Comparison of ENCODE assay signal across 1 cellular context in the genomic region with DNA sequence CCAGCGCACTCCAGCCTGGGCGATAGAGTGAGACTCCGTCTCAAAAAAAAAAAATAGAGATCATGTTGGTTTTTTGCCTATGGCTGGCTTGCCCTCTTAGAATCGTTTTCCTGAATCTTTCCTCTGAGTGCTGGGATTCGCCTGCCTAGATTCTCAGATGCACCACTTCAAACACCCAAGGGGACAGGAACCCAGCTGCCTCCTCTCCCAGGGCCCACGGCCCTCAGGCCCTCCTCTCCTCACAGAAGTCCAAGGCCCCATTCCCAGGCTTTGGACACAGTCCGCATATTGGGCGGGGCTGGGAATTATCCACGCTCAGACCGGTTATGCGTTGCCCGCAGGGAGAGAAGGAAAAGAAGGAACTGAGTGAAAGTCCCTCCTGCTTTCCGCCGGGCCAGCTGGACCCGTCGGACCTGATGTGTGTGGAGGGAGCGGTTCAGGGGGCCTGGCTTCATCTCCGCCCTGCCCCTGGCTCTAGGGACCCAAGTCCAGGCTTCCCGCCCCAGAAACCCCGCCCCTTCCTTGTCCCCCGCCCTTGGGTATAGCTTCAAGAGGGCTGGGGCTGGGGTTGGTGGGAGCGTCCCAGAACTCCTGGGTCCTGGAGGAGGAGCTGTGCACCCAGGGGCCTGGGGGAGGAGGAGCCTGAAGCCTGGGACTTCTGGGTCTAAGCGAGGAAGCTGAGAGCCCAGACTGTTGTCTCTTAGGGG.
TF ChIP-seq lines count a peak whose summit lies in the region.

No MANE protein-coding gene starts in this region.

TF ChIP-seq in HepG2, 621 proteins besides CTCF, POLR2A, EP300 and RAD21 (continued from another document and continues in another):
- TF ChIP-seq, protein P1, sequence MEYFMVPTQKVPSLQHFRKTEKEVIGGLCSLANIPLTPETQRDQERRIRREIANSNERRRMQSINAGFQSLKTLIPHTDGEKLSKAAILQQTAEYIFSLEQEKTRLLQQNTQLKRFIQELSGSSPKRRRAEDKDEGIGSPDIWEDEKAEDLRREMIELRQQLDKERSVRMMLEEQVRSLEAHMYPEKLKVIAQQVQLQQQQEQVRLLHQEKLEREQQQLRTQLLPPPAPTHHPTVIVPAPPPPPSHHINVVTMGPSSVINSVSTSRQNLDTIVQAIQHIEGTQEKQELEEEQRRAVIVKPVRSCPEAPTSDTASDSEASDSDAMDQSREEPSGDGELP (IDR thresholded peaks at IDR 0.05; ENCODE audit: borderline replicate concordance, low read depth), result peak; percentile 77
- TF ChIP-seq KLF9 (CRISPR knock-in tag; IDR thresholded peaks at IDR 0.05; ENCODE audit: low read depth), result no peak
- TF ChIP-seq TBX2 (CRISPR knock-in tag; IDR thresholded peaks at IDR 0.05; ENCODE audit: borderline replicate concordance), result peak; percentile 50
- TF ChIP-seq ZNF33A (CRISPR knock-in tag; IDR thresholded peaks at IDR 0.05; ENCODE audit: borderline replicate concordance), result no peak
- no peak for TF ChIP-seq SUZ12 (IDR thresholded peaks at IDR 0.05; ENCODE audit: low read depth, low read length)
- 0 out of 2 replicates have a peak, but pooled peaks have one; percentile 30 for TF ChIP-seq ZNF451 (CRISPR knock-in tag; IDR thresholded peaks at IDR 0.05)
- no peak for TF ChIP-seq ZKSCAN5 (CRISPR knock-in tag; IDR thresholded peaks at IDR 0.05)
- TF ChIP-seq BRCA1 (CRISPR knock-in tag; IDR thresholded peaks at IDR 0.05), result no peak
- no peak for TF ChIP-seq SYNCRIP (IDR thresholded peaks at IDR 0.05; ENCODE audit: insufficient read depth, low read depth, low read length)
- TF ChIP-seq NONO (IDR thresholded peaks at IDR 0.05), result no peak
- 0 out of 2 replicates have a peak, but pooled peaks have one; percentile 33 for TF ChIP-seq NONO (CRISPR knock-in tag; conservative IDR thresholded peaks at IDR 0.05)
- peak; percentile 67; the same call in 1 of the 2 replicates for TF ChIP-seq ZMAT3 (CRISPR knock-in tag; conservative IDR thresholded peaks at IDR 0.05)
- no peak for TF ChIP-seq ZNF44 (CRISPR knock-in tag; IDR thresholded peaks at IDR 0.05)
- TF ChIP-seq PAX8 (CRISPR knock-in tag; IDR thresholded peaks at IDR 0.05; ENCODE audit: borderline replicate concordance), result no peak
- TF ChIP-seq WIZ (CRISPR knock-in tag; IDR thresholded peaks at IDR 0.05), result no peak
- TF ChIP-seq ZBTB20 (CRISPR knock-in tag; IDR thresholded peaks at IDR 0.05; ENCODE audit: borderline replicate concordance, low read depth), result peak; percentile 47; the same call in 1 of the 2 replicates
- no peak for TF ChIP-seq ARNTL (CRISPR knock-in tag; IDR thresholded peaks at IDR 0.05)
- TF ChIP-seq NAIF1 (CRISPR knock-in tag; IDR thresholded peaks at IDR 0.05; ENCODE audit: borderline replicate concordance), result no peak
- TF ChIP-seq ZNF138 (CRISPR knock-in tag; IDR thresholded peaks at IDR 0.05; ENCODE audit: low read depth), result 0 out of 2 replicates have a peak, but pooled peaks have one; percentile 51
- 0 out of 2 replicates have a peak, but pooled peaks have one; percentile 62 for TF ChIP-seq SNAI1 (CRISPR knock-in tag; IDR thresholded peaks at IDR 0.05; ENCODE audit: borderline replicate concordance)
- no peak for TF ChIP-seq RXRB (CRISPR knock-in tag; IDR thresholded peaks at IDR 0.05; ENCODE audit: borderline replicate concordance)
- TF ChIP-seq, protein P2, sequence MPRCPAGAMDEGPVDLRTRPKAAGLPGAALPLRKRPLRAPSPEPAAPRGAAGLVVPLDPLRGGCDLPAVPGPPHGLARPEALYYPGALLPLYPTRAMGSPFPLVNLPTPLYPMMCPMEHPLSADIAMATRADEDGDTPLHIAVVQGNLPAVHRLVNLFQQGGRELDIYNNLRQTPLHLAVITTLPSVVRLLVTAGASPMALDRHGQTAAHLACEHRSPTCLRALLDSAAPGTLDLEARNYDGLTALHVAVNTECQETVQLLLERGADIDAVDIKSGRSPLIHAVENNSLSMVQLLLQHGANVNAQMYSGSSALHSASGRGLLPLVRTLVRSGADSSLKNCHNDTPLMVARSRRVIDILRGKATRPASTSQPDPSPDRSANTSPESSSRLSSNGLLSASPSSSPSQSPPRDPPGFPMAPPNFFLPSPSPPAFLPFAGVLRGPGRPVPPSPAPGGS (CRISPR knock-in tag; IDR thresholded peaks at IDR 0.05), result no peak
- TF ChIP-seq ZBTB7A (CRISPR knock-in tag; IDR thresholded peaks at IDR 0.05), result no peak
- TF ChIP-seq, protein P3, sequence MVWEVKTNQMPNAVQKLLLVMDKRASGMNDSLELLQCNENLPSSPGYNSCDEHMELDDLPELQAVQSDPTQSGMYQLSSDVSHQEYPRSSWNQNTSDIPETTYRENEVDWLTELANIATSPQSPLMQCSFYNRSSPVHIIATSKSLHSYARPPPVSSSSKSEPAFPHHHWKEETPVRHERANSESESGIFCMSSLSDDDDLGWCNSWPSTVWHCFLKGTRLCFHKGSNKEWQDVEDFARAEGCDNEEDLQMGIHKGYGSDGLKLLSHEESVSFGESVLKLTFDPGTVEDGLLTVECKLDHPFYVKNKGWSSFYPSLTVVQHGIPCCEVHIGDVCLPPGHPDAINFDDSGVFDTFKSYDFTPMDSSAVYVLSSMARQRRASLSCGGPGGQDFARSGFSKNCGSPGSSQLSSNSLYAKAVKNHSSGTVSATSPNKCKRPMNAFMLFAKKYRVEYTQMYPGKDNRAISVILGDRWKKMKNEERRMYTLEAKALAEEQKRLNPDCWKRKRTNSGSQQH (CRISPR knock-in tag; IDR thresholded peaks at IDR 0.05; ENCODE audit: low read depth), result no peak
- no peak for TF ChIP-seq HMGA1 (CRISPR knock-in tag; conservative IDR thresholded peaks at IDR 0.05)
- TF ChIP-seq GABPB1 (CRISPR knock-in tag; IDR thresholded peaks at IDR 0.05), result peak; percentile 59
- TF ChIP-seq TAF1 (CRISPR knock-in tag; IDR thresholded peaks at IDR 0.05), result no peak; the same call in 1 of the 2 replicates
- TF ChIP-seq, protein P4, sequence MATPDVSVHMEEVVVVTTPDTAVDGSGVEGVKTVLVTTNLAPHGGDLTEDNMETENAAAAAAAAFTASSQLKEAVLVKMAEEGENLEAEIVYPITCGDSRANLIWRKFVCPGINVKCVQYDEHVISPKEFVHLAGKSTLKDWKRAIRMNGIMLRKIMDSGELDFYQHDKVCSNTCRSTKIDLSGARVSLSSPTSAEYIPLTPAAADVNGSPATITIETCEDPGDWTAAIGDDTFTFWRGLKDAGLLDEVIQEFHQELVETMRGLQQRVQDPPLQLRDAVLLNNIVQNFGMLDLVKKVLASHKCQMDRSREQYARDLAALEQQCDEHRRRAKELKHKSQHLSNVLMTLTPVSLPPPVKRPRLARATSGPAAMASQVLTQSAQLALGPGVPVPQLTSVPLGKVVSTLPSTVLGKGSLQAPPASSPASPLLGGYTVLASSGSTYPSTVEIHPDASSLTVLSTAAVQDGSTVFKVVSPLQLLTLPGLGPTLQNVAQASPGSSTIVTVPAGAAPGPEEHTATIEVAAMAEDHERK (CRISPR knock-in tag; IDR thresholded peaks at IDR 0.05; ENCODE audit: low read depth), result no peak
- TF ChIP-seq CHD4 (IDR thresholded peaks at IDR 0.05; ENCODE audit: borderline replicate concordance, low read length), result no peak
- TF ChIP-seq ZNF124 (CRISPR knock-in tag; IDR thresholded peaks at IDR 0.05), result no peak
- TF ChIP-seq, protein P5, sequence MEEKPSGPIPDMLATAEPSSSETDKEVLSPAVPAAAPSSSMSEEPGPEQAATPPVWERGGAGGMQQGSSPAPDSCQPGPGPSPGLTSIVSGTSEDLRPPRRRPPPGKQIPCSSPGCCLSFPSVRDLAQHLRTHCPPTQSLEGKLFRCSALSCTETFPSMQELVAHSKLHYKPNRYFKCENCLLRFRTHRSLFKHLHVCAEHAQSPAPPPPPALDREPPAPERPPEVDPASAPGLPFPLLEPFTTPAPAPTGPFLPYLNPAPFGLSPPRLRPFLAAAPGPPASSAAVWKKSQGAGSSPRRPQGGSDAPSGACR (CRISPR knock-in tag; IDR thresholded peaks at IDR 0.05), result no peak
- TF ChIP-seq, protein P6, sequence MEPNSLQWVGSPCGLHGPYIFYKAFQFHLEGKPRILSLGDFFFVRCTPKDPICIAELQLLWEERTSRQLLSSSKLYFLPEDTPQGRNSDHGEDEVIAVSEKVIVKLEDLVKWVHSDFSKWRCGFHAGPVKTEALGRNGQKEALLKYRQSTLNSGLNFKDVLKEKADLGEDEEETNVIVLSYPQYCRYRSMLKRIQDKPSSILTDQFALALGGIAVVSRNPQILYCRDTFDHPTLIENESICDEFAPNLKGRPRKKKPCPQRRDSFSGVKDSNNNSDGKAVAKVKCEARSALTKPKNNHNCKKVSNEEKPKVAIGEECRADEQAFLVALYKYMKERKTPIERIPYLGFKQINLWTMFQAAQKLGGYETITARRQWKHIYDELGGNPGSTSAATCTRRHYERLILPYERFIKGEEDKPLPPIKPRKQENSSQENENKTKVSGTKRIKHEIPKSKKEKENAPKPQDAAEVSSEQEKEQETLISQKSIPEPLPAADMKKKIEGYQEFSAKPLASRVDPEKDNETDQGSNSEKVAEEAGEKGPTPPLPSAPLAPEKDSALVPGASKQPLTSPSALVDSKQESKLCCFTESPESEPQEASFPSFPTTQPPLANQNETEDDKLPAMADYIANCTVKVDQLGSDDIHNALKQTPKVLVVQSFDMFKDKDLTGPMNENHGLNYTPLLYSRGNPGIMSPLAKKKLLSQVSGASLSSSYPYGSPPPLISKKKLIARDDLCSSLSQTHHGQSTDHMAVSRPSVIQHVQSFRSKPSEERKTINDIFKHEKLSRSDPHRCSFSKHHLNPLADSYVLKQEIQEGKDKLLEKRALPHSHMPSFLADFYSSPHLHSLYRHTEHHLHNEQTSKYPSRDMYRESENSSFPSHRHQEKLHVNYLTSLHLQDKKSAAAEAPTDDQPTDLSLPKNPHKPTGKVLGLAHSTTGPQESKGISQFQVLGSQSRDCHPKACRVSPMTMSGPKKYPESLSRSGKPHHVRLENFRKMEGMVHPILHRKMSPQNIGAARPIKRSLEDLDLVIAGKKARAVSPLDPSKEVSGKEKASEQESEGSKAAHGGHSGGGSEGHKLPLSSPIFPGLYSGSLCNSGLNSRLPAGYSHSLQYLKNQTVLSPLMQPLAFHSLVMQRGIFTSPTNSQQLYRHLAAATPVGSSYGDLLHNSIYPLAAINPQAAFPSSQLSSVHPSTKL (CRISPR knock-in tag; IDR thresholded peaks at IDR 0.05), result no peak
- no peak for TF ChIP-seq ZNF629 (CRISPR knock-in tag; conservative IDR thresholded peaks at IDR 0.05)
- TF ChIP-seq, protein P7, sequence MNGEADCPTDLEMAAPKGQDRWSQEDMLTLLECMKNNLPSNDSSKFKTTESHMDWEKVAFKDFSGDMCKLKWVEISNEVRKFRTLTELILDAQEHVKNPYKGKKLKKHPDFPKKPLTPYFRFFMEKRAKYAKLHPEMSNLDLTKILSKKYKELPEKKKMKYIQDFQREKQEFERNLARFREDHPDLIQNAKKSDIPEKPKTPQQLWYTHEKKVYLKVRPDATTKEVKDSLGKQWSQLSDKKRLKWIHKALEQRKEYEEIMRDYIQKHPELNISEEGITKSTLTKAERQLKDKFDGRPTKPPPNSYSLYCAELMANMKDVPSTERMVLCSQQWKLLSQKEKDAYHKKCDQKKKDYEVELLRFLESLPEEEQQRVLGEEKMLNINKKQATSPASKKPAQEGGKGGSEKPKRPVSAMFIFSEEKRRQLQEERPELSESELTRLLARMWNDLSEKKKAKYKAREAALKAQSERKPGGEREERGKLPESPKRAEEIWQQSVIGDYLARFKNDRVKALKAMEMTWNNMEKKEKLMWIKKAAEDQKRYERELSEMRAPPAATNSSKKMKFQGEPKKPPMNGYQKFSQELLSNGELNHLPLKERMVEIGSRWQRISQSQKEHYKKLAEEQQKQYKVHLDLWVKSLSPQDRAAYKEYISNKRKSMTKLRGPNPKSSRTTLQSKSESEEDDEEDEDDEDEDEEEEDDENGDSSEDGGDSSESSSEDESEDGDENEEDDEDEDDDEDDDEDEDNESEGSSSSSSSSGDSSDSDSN (CRISPR knock-in tag; IDR thresholded peaks at IDR 0.05), result peak; percentile 52
- TF ChIP-seq ZNF263 (CRISPR knock-in tag; IDR thresholded peaks at IDR 0.05), result no peak
- no peak for TF ChIP-seq HNRNPL (IDR thresholded peaks at IDR 0.05; ENCODE audit: low read depth, low read length)
- 0 out of 2 replicates have a peak, but pooled peaks have one; percentile 14 for TF ChIP-seq YEATS2 (CRISPR knock-in tag; IDR thresholded peaks at IDR 0.05; ENCODE audit: borderline replicate concordance)
- TF ChIP-seq ELF1 (CRISPR knock-in tag; IDR thresholded peaks at IDR 0.05), result no peak
- no peak for TF ChIP-seq ZNF367 (CRISPR knock-in tag; IDR thresholded peaks at IDR 0.05; ENCODE audit: borderline replicate concordance)
- TF ChIP-seq SMC3 (IDR thresholded peaks at IDR 0.05; ENCODE audit: low read length), result no peak
- TF ChIP-seq, protein P8, sequence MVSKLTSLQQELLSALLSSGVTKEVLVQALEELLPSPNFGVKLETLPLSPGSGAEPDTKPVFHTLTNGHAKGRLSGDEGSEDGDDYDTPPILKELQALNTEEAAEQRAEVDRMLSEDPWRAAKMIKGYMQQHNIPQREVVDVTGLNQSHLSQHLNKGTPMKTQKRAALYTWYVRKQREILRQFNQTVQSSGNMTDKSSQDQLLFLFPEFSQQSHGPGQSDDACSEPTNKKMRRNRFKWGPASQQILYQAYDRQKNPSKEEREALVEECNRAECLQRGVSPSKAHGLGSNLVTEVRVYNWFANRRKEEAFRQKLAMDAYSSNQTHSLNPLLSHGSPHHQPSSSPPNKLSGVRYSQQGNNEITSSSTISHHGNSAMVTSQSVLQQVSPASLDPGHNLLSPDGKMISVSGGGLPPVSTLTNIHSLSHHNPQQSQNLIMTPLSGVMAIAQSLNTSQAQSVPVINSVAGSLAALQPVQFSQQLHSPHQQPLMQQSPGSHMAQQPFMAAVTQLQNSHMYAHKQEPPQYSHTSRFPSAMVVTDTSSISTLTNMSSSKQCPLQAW (CRISPR knock-in tag; IDR thresholded peaks at IDR 0.05), result peak; percentile 65; the same call in 1 of the 2 replicates
- no peak for TF ChIP-seq CCDC6 (CRISPR knock-in tag; IDR thresholded peaks at IDR 0.05)
- TF ChIP-seq ZNF713 (CRISPR knock-in tag; IDR thresholded peaks at IDR 0.05), result no peak
- TF ChIP-seq, protein P9, sequence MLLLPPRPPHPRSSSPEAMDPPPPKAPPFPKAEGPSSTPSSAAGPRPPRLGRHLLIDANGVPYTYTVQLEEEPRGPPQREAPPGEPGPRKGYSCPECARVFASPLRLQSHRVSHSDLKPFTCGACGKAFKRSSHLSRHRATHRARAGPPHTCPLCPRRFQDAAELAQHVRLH (CRISPR knock-in tag; IDR thresholded peaks at IDR 0.05; ENCODE audit: borderline replicate concordance, low read depth), result peak; percentile 19; the same call in 1 of the 2 replicates
- no peak for TF ChIP-seq TCF7 (IDR thresholded peaks at IDR 0.05; ENCODE audit: low read depth)
- no peak for TF ChIP-seq CBX2 (IDR thresholded peaks at IDR 0.05; ENCODE audit: low read depth, low read length)
- TF ChIP-seq CBX2 (CRISPR knock-in tag; IDR thresholded peaks at IDR 0.05; ENCODE audit: low read depth), result no peak
- TF ChIP-seq NCOA5 (CRISPR knock-in tag; IDR thresholded peaks at IDR 0.05), result no peak
- TF ChIP-seq ZNF230 (CRISPR knock-in tag; IDR thresholded peaks at IDR 0.05), result 0 out of 2 replicates have a peak, but pooled peaks have one; percentile 59
- TF ChIP-seq ZZZ3 (CRISPR knock-in tag; IDR thresholded peaks at IDR 0.05; ENCODE audit: borderline replicate concordance), result no peak
